Comparison of ENCODE assay signal across 1 cellular context in genomic region chr16:67936124-67936875, GRCh38.
TF ChIP-seq lines count a peak whose summit lies in the region.

Gene PSMB10, minus strand, starts transcription at chr16:67936850. Its CDS starts 101 bp downstream, at chr16:67936749.

TF ChIP-seq in H1, 55 proteins besides CTCF, POLR2A, EP300 and RAD21:
- TF ChIP-seq BACH1 (IDR thresholded peaks at IDR 0.05; ENCODE audit: low read length) = 0 out of 2 replicates have a peak, but pooled peaks have one; percentile 1
- no peak for TF ChIP-seq JUN (IDR thresholded peaks at IDR 0.05; ENCODE audit: low read depth, low read length)
- TF ChIP-seq NANOG (IDR thresholded peaks at IDR 0.05; ENCODE audit: insufficient read depth, low read depth, low read length, poor library complexity, severe bottlenecking) = no peak
- TF ChIP-seq YY1 (IDR thresholded peaks at IDR 0.05; ENCODE audit: low read depth, low read length) = 0 out of 2 replicates have a peak, but pooled peaks have one; percentile 19
- no peak for TF ChIP-seq CTBP2 (IDR thresholded peaks at IDR 0.05; ENCODE audit: borderline replicate concordance, insufficient read depth, insufficient read length, low read length)
- peak; percentile 69 for TF ChIP-seq ASH2L (IDR thresholded peaks at IDR 0.05; ENCODE audit: low read length)
- peak; percentile 65 for TF ChIP-seq POLR2AphosphoS5 (IDR thresholded peaks at IDR 0.05; ENCODE audit: low read depth, low read length)
- TF ChIP-seq TAF7 (optimal IDR thresholded peaks at IDR 0.05; ENCODE audit: borderline replicate concordance, low read depth, low read length) = peak; percentile 52
- peak; percentile 9; the same call in 1 of the 2 replicates for TF ChIP-seq TAF1 (IDR thresholded peaks at IDR 0.05; ENCODE audit: low read depth, low read length)
- TF ChIP-seq KDM4A (IDR thresholded peaks at IDR 0.05; ENCODE audit: low read depth, low read length, severe bottlenecking) = peak; percentile 82
- peak; percentile 11 for TF ChIP-seq SAP30 (IDR thresholded peaks at IDR 0.05; ENCODE audit: insufficient read depth, insufficient replicate concordance, low read length)
